ENCODE assay signal across 13 cellular contexts in genomic region chr19:6564393-6564792, GRCh38. TPM values are rescaled to one million over a fixed set of nuclear protein-coding genes. Genes with fewer than 3 reads are reported as not detected.
DNase-seq lines count a peak whose midpoint lies in the region; ATAC-seq and TF ChIP-seq lines count a peak whose summit lies in the region.
"Had no signal": no experiment of that assay in that cellular context is flagged by ENCODE, and none has a peak within 500 bp of the region (broad histone marks: within the 10 kb centered on the region; RNA-seq: fewer than 3 reads in every experiment).

No MANE protein-coding gene starts in this region.

- H3K4me1 Mint-ChIP-seq in activated CD8-positive, alpha-beta T cell treated with anti-CD3 and anti-CD28 coated beads, Interleukin-2, amount 10 ng/mL, durations not matched to agents 7 days and 5 days (ENCODE audit: low read depth): no peaks in the 10 kb centered on the region
- no peaks in the 10 kb centered on the region for H3K4me1 Mint-ChIP-seq in activated CD4-positive, alpha-beta memory T cell treated with anti-CD3 and anti-CD28 coated beads, Interleukin-2, amount 10 ng/mL, durations not matched to agents 7 days and 5 days
- H3K4me1 Mint-ChIP-seq: brain had no signal

- H3K9me3 ChIP-seq in left ventricle myocardium inferior (replicated peaks): peaks cover 21% of the 10 kb centered on the region
- H3K9me3 ChIP-seq in vagina: no peaks in the 10 kb centered on the region

- H3K27ac Mint-ChIP-seq in activated CD8-positive, alpha-beta T cell treated with anti-CD3 and anti-CD28 coated beads, Interleukin-2, amount 10 ng/mL, durations not matched to agents 7 days and 5 days: no peak overlapping the region
- no peak overlapping the region for H3K27ac Mint-ChIP-seq in activated CD4-positive, alpha-beta memory T cell treated with anti-CD3 and anti-CD28 coated beads, Interleukin-2, amount 10 ng/mL, durations not matched to agents 7 days and 5 days
- H3K27ac Mint-ChIP-seq: brain had no signal

- H3K27me3 Mint-ChIP-seq in activated CD8-positive, alpha-beta T cell treated with anti-CD3 and anti-CD28 coated beads, Interleukin-2, amount 10 ng/mL, durations not matched to agents 7 days and 5 days (ENCODE audit: low read depth): peaks cover 15% of the 10 kb centered on the region
- peaks cover 32% of the 10 kb centered on the region for H3K27me3 Mint-ChIP-seq in activated CD4-positive, alpha-beta memory T cell treated with anti-CD3 and anti-CD28 coated beads, Interleukin-2, amount 10 ng/mL, durations not matched to agents 7 days and 5 days

- POLR2A ChIA-PET in activated CD8-positive, alpha-beta T cell treated with anti-CD3 and anti-CD28 coated beads, Interleukin-2, amount 10 ng/mL, durations not matched to agents 7 days and 5 days (lab: Charles Lee): interaction anchor here (0.6 kb wide), 1 partner anchor 413 kb away, joined by 3 read pairs; no protein-coding TSS in a partner anchor
- POLR2A ChIA-PET in activated CD4-positive, alpha-beta memory T cell treated with anti-CD3 and anti-CD28 coated beads, Interleukin-2, amount 10 ng/mL, durations not matched to agents 7 days and 5 days (lab: Charles Lee): interaction anchor here (0.6 to 1.3 kb wide), 3 partner anchors 13 to 29 kb away, joined by 3 read pairs; no protein-coding TSS in a partner anchor

- H3K27me3 ChIP-seq in left ventricle myocardium inferior (ENCODE audit: low read depth) (peaks cover 41% of the 10 kb centered on the region), vagina (no peaks in the 10 kb centered on the region)

- TF ChIP-seq CTCF in left ventricle myocardium inferior (IDR thresholded peaks at IDR 0.05; ENCODE audit: borderline replicate concordance) (no peak), vagina (IDR thresholded peaks at IDR 0.05) (no peak)

- H3K27ac ChIP-seq in left ventricle myocardium inferior (replicated peaks): no peak overlapping the region
- H3K27ac ChIP-seq in vagina: no peak overlapping the region

- CTCF ChIA-PET in activated CD8-positive, alpha-beta T cell treated with anti-CD3 and anti-CD28 coated beads, Interleukin-2, amount 10 ng/mL, durations not matched to agents 7 days and 5 days (lab: Charles Lee): no interaction called here
- CTCF ChIA-PET in activated CD4-positive, alpha-beta memory T cell treated with anti-CD3 and anti-CD28 coated beads, Interleukin-2, amount 10 ng/mL, durations not matched to agents 7 days and 5 days (lab: Charles Lee): no interaction called here

- H3K36me3 Mint-ChIP-seq in activated CD8-positive, alpha-beta T cell treated with anti-CD3 and anti-CD28 coated beads, Interleukin-2, amount 10 ng/mL, durations not matched to agents 7 days and 5 days (ENCODE audit: low read depth): peaks cover 2% of the 10 kb centered on the region
- H3K36me3 Mint-ChIP-seq in activated CD4-positive, alpha-beta memory T cell treated with anti-CD3 and anti-CD28 coated beads, Interleukin-2, amount 10 ng/mL, durations not matched to agents 7 days and 5 days (ENCODE audit: low read depth): no peaks in the 10 kb centered on the region
- H3K36me3 Mint-ChIP-seq: brain had no signal

- H3K36me3 ChIP-seq in left ventricle myocardium inferior (no peaks in the 10 kb centered on the region), vagina (no peaks in the 10 kb centered on the region)

- H3K9me3 Mint-ChIP-seq in activated CD8-positive, alpha-beta T cell treated with anti-CD3 and anti-CD28 coated beads, Interleukin-2, amount 10 ng/mL, durations not matched to agents 7 days and 5 days (ENCODE audit: insufficient read depth): peaks cover 10% of the 10 kb centered on the region
- H3K9me3 Mint-ChIP-seq in activated CD4-positive, alpha-beta memory T cell treated with anti-CD3 and anti-CD28 coated beads, Interleukin-2, amount 10 ng/mL, durations not matched to agents 7 days and 5 days: peaks cover 8% of the 10 kb centered on the region

- TF ChIP-seq POLR2A in vagina (IDR thresholded peaks at IDR 0.05): no peak

- H3K4me1 ChIP-seq in left ventricle myocardium inferior (no peaks in the 10 kb centered on the region), vagina (no peaks in the 10 kb centered on the region)

- no peak overlapping the region for H3K4me3 Mint-ChIP-seq in activated CD8-positive, alpha-beta T cell treated with anti-CD3 and anti-CD28 coated beads, Interleukin-2, amount 10 ng/mL, durations not matched to agents 7 days and 5 days
- H3K4me3 Mint-ChIP-seq in activated CD4-positive, alpha-beta memory T cell treated with anti-CD3 and anti-CD28 coated beads, Interleukin-2, amount 10 ng/mL, durations not matched to agents 7 days and 5 days: no peak overlapping the region
- H3K4me3 Mint-ChIP-seq: brain had no signal

- no peak for ATAC-seq in activated CD8-positive, alpha-beta T cell treated with anti-CD3 and anti-CD28 coated beads, Interleukin-2, amount 10 ng/mL, durations not matched to agents 7 days and 5 days

- H3K4me3 ChIP-seq in left ventricle myocardium inferior: no peak overlapping the region
- H3K4me3 ChIP-seq in vagina: no peak overlapping the region

- intact Hi-C loops in left ventricle myocardium inferior (cut with micrococcal nuclease) (no loop called here), vagina (cut with DNase I) (no loop called here)

- DNase-seq in SIG-M5 treated with dmso at 0.1 percent for 504 hours (lab: John Stamatoyannopoulos, UW; ENCODE audit: unreplicated experiment) (peak; percentile 20), SIG-M5 (lab: John Stamatoyannopoulos, UW) (no peak), LHCN-M2 (ENCODE audit: low read depth) (peak; percentile 40), lung microvascular endothelial cell (ENCODE audit: low read depth in 2 of 2) (peak; percentile 37 to 43), left ventricle myocardium inferior (no peak), vagina (ENCODE audit: extremely low spot score in 2 of 2) (no peak)
- DNase-seq in activated CD8-positive, alpha-beta T cell treated with anti-CD3 and anti-CD28 coated beads, Interleukin-2, amount 10 ng/mL, durations not matched to agents 7 days and 5 days: peak; percentile 35
- DNase-seq in activated CD4-positive, alpha-beta memory T cell treated with anti-CD3 and anti-CD28 coated beads, Interleukin-2, amount 10 ng/mL, durations not matched to agents 7 days and 5 days: no peak
- DNase-seq: DMS53, NCI-H1105 treated with DMSO at 0.1 percent for 48 hours, NCI-H774 had no signal

RNA-seq across cellular contexts. Expression of gene CD70, which starts 26.6 kb away (rescaled TPM):
- total RNA-seq in LHCN-M2 (2014; rRNA removed) (3.3 and 6.5 TPM in 2 replicates), lung microvascular endothelial cell (0.22 TPM in 1 of 2 replicates, not detected in the other), left ventricle myocardium inferior (not detected), vagina (not detected)
- polyA plus RNA-seq in LHCN-M2 (2012): 1.3 TPM
- total RNA-seq in activated CD8-positive, alpha-beta T cell treated with anti-CD3 and anti-CD28 coated beads, Interleukin-2, amount 10 ng/mL, durations not matched to agents 7 days and 5 days: 10 to 100 TPM; 16.9 to 17.3 TPM
- 10 to 100 TPM; 64.1 to 64.4 TPM for total RNA-seq in activated CD4-positive, alpha-beta memory T cell treated with anti-CD3 and anti-CD28 coated beads, Interleukin-2, amount 10 ng/mL, durations not matched to agents 7 days and 5 days
- total RNA-seq: mucosa of gallbladder had no signal

RNA-seq across cellular contexts. Expression of gene TNFSF9, which starts 33.6 kb away (rescaled TPM):
- 1.3 and 1.7 TPM in 2 replicates for total RNA-seq in LHCN-M2 (2014; rRNA removed)
- polyA plus RNA-seq in LHCN-M2 (2012): 2.3 TPM
- 1 to 10 TPM; 1.5 to 1.7 TPM for total RNA-seq in activated CD8-positive, alpha-beta T cell treated with anti-CD3 and anti-CD28 coated beads, Interleukin-2, amount 10 ng/mL, durations not matched to agents 7 days and 5 days
- 0.40 and 0.65 TPM in 2 replicates for total RNA-seq in lung microvascular endothelial cell
- 1 to 10 TPM; 5.7 to 5.8 TPM for total RNA-seq in activated CD4-positive, alpha-beta memory T cell treated with anti-CD3 and anti-CD28 coated beads, Interleukin-2, amount 10 ng/mL, durations not matched to agents 7 days and 5 days
- 0.38 TPM for total RNA-seq in left ventricle myocardium inferior
- total RNA-seq in vagina: 7.9 TPM

Comparison
In these comparisons a context has a peak if more than half of its experiments do, and no peak if none do; other contexts are left out.
1. DNase-seq: peak in SIG-M5 treated with dmso at 0.1 percent for 504 hours (single experiment), LHCN-M2 (single experiment), activated CD8-positive, alpha-beta T cell treated with anti-CD3 and anti-CD28 coated beads, Interleukin-2, amount 10 ng/mL, durations not matched to agents 7 days and 5 days (single experiment) and lung microvascular endothelial cell (2 of 2); none in SIG-M5 (single experiment), activated CD4-positive, alpha-beta memory T cell treated with anti-CD3 and anti-CD28 coated beads, Interleukin-2, amount 10 ng/mL, durations not matched to agents 7 days and 5 days (single experiment), left ventricle myocardium inferior (single experiment) and vagina (0 of 2).